In the genomic region with DNA sequence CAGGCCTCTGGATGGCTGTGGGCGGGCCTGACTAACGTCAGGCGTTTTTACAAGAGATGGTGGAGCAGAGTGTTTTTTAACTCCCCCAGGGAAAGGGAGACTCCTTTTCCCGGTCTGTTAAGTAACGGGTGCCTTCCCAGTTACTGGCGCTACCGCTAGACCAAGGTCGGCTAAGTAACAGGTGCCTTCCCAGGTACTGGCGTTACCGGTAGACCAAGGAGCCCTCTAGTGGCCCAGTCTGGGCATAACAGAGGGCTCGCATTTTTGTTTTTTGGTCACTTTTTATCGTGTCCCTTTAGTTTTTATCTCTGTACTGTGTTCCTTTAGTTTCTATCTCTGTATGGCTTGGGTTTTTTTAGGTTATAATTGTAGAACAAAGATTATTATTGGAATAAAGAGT, we compare ENCODE assay signal across 8 cellular contexts. TPM values are rescaled to one million over a fixed set of nuclear protein-coding genes. Genes with fewer than 3 reads are reported as not detected.
DNase-seq lines count a peak whose midpoint lies in the region; ATAC-seq and TF ChIP-seq lines count a peak whose summit lies in the region.

No MANE protein-coding gene starts in this region.

- H3K9me3 ChIP-seq in CD8-positive, alpha-beta T cell (ENCODE audit: low read length), result peaks cover 8% of the 10 kb centered on the region

- TF ChIP-seq CTCF in CD8-positive, alpha-beta T cell (IDR thresholded peaks at IDR 0.05), result peak; percentile 48
- TF ChIP-seq CTCF in GM23338 (conservative IDR thresholded peaks at IDR 0.05; ENCODE audit: low read depth in 2 of 2), result peak; percentile 83 to 91

- H3K27ac ChIP-seq in CD8-positive, alpha-beta T cell (ENCODE audit: low read depth, low read length), result no peak overlapping the region
- no peak overlapping the region for H3K27ac ChIP-seq in GM23338 (ENCODE audit: low read depth)

- H3K36me3 Mint-ChIP-seq in CD8-positive, alpha-beta T cell, result peaks cover 79% of the 10 kb centered on the region
- H3K36me3 Mint-ChIP-seq in GM23338 (ENCODE audit: low read depth), result peaks cover 78% of the 10 kb centered on the region
- peaks cover 76% of the 10 kb centered on the region for H3K36me3 Mint-ChIP-seq in activated naive CD4-positive, alpha-beta T cell treated with anti-CD3 and anti-CD28 coated beads for 36 hours (ENCODE audit: low read depth)

- H3K27me3 Mint-ChIP-seq in CD8-positive, alpha-beta T cell (ENCODE audit: low read depth), result no peaks in the 10 kb centered on the region
- no peaks in the 10 kb centered on the region for H3K27me3 Mint-ChIP-seq in GM23338 (ENCODE audit: insufficient read depth, low read depth, poor library complexity)
- no peaks in the 10 kb centered on the region for H3K27me3 Mint-ChIP-seq in activated naive CD4-positive, alpha-beta T cell treated with anti-CD3 and anti-CD28 coated beads for 36 hours (ENCODE audit: low read depth)

- intact Hi-C loops in CD8-positive, alpha-beta T cell (cut with DNase I, micrococcal nuclease), result no loop called here
- intact Hi-C loops in activated naive CD4-positive, alpha-beta T cell treated with anti-CD3 and anti-CD28 coated beads for 36 hours (cut with micrococcal nuclease), result no loop called here

- no peaks in the 10 kb centered on the region for H3K27me3 ChIP-seq in CD8-positive, alpha-beta T cell (ENCODE audit: insufficient read depth, low read length)
- H3K27me3 ChIP-seq in GM23338 (ENCODE audit: insufficient read depth), result no peaks in the 10 kb centered on the region

- peaks cover 6% of the 10 kb centered on the region for H3K4me1 Mint-ChIP-seq in CD8-positive, alpha-beta T cell (ENCODE audit: low read depth)
- H3K4me1 Mint-ChIP-seq in GM23338, result no peaks in the 10 kb centered on the region
- H3K4me1 Mint-ChIP-seq in activated naive CD4-positive, alpha-beta T cell treated with anti-CD3 and anti-CD28 coated beads for 36 hours (ENCODE audit: low read depth), result no peaks in the 10 kb centered on the region

- H3K27ac Mint-ChIP-seq in CD8-positive, alpha-beta T cell, result no peak overlapping the region
- no peak overlapping the region for H3K27ac Mint-ChIP-seq in GM23338
- H3K27ac Mint-ChIP-seq in activated naive CD4-positive, alpha-beta T cell treated with anti-CD3 and anti-CD28 coated beads for 36 hours, result no peak overlapping the region

- H3K36me3 ChIP-seq in CD8-positive, alpha-beta T cell (ENCODE audit: insufficient read depth, low read length), result peaks cover 52% of the 10 kb centered on the region
- peaks cover 9% of the 10 kb centered on the region for H3K36me3 ChIP-seq in GM23338 (ENCODE audit: insufficient read depth)

- DNase-seq in CD8-positive, alpha-beta T cell, result peak in 3 of 7 experiments; percentile 21 to 28 (median 22)
- DNase-seq in GM23338 (ENCODE audit: low spot score), result peak; percentile 84
- peak; percentile 32 for DNase-seq in activated naive CD4-positive, alpha-beta T cell treated with anti-CD3 and anti-CD28 coated beads for 36 hours
- DNase-seq in left kidney (ENCODE audit: low read depth, low spot score), result peak; percentile 82
- no peak for DNase-seq in GM03348 (ENCODE audit: low spot score)
- DNase-seq in SIG-M5 treated with dmso at 0.1 percent for 504 hours (lab: John Stamatoyannopoulos, UW; ENCODE audit: unreplicated experiment), result no peak
- no peak for DNase-seq in DMS114 treated with DMSO at 0.1 percent for 48 hours (lab: John Stamatoyannopoulos, UW; ENCODE audit: unreplicated experiment)

- H3K4me2 ChIP-seq in GM23338, result no peak overlapping the region

- POLR2A ChIA-PET in CD8-positive, alpha-beta T cell (lab: Charles Lee), result interaction anchor here (0.9 kb wide), 1 partner anchor 148 kb away, joined by 3 read pairs; no protein-coding TSS in a partner anchor

- peaks cover 31% of the 10 kb centered on the region for H3K9me3 Mint-ChIP-seq in CD8-positive, alpha-beta T cell
- H3K9me3 Mint-ChIP-seq in GM23338, result peaks cover 53% of the 10 kb centered on the region
- H3K9me3 Mint-ChIP-seq in activated naive CD4-positive, alpha-beta T cell treated with anti-CD3 and anti-CD28 coated beads for 36 hours, result peaks cover 32% of the 10 kb centered on the region

- H3K4me1 ChIP-seq in CD8-positive, alpha-beta T cell (ENCODE audit: insufficient read depth, low read length), result no peaks in the 10 kb centered on the region
- no peaks in the 10 kb centered on the region for H3K4me1 ChIP-seq in GM23338 (ENCODE audit: insufficient read depth)

- 0 out of 2 replicates have a peak, but pooled peaks cover 4% of the 10 kb centered on the region for H3F3A ChIP-seq in GM23338 (replicated peaks; ENCODE audit: low read depth)

- no peak overlapping the region for H3K4me3 Mint-ChIP-seq in CD8-positive, alpha-beta T cell
- H3K4me3 Mint-ChIP-seq in GM23338, result no peak overlapping the region
- no peak overlapping the region for H3K4me3 Mint-ChIP-seq in activated naive CD4-positive, alpha-beta T cell treated with anti-CD3 and anti-CD28 coated beads for 36 hours

- no peaks in the 10 kb centered on the region; the same call in 1 of the 2 replicates for H4K20me1 ChIP-seq in GM23338 (replicated peaks; ENCODE audit: insufficient read depth)

- CTCF ChIA-PET in CD8-positive, alpha-beta T cell (lab: Charles Lee), result no interaction called here
- CTCF ChIA-PET in activated naive CD4-positive, alpha-beta T cell treated with anti-CD3 and anti-CD28 coated beads for 36 hours (lab: Charles Lee), result no interaction called here

- no peak for ATAC-seq in CD8-positive, alpha-beta T cell
- ATAC-seq in GM23338 (peak; percentile 86), GM21367 (IDR thresholded peaks at IDR 0.05; ENCODE audit: unreplicated experiment) (no peak)

- H2AFZ ChIP-seq in GM23338, result no peak overlapping the region

- H3K4me3 ChIP-seq in CD8-positive, alpha-beta T cell (ENCODE audit: low read depth, low read length), result no peak overlapping the region
- H3K4me3 ChIP-seq in GM23338, result no peak overlapping the region

- H3K9me2 ChIP-seq in GM23338 (ENCODE audit: insufficient read depth), result no peaks in the 10 kb centered on the region

- H3K79me2 ChIP-seq in GM23338 (replicated peaks; ENCODE audit: insufficient read depth), result no peaks in the 10 kb centered on the region

TF ChIP-seq in GM23338, 12 proteins besides CTCF, POLR2A, EP300 and RAD21 (continues in another document):
- no peak for TF ChIP-seq ZNF331 (CRISPR knock-in tag; IDR thresholded peaks at IDR 0.05; ENCODE audit: low read depth)
- TF ChIP-seq, protein P1, sequence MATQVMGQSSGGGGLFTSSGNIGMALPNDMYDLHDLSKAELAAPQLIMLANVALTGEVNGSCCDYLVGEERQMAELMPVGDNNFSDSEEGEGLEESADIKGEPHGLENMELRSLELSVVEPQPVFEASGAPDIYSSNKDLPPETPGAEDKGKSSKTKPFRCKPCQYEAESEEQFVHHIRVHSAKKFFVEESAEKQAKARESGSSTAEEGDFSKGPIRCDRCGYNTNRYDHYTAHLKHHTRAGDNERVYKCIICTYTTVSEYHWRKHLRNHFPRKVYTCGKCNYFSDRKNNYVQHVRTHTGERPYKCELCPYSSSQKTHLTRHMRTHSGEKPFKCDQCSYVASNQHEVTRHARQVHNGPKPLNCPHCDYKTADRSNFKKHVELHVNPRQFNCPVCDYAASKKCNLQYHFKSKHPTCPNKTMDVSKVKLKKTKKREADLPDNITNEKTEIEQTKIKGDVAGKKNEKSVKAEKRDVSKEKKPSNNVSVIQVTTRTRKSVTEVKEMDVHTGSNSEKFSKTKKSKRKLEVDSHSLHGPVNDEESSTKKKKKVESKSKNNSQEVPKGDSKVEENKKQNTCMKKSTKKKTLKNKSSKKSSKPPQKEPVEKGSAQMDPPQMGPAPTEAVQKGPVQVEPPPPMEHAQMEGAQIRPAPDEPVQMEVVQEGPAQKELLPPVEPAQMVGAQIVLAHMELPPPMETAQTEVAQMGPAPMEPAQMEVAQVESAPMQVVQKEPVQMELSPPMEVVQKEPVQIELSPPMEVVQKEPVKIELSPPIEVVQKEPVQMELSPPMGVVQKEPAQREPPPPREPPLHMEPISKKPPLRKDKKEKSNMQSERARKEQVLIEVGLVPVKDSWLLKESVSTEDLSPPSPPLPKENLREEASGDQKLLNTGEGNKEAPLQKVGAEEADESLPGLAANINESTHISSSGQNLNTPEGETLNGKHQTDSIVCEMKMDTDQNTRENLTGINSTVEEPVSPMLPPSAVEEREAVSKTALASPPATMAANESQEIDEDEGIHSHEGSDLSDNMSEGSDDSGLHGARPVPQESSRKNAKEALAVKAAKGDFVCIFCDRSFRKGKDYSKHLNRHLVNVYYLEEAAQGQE (IDR thresholded peaks at IDR 0.05; ENCODE audit: unreplicated experiment), result no peak
- TF ChIP-seq CREB1 (CRISPR knock-in tag; IDR thresholded peaks at IDR 0.05; ENCODE audit: low read depth), result no peak
- no peak for TF ChIP-seq NANOG (IDR thresholded peaks at IDR 0.05; ENCODE audit: borderline replicate concordance)
- no peak for TF ChIP-seq ZNF114 (CRISPR knock-in tag; IDR thresholded peaks at IDR 0.05)
- TF ChIP-seq JUNB (IDR thresholded peaks at IDR 0.05; ENCODE audit: unreplicated experiment), result no peak
- TF ChIP-seq EZH2phosphoT487 (IDR thresholded peaks at IDR 0.05; ENCODE audit: unreplicated experiment), result no peak

RNA-seq across cellular contexts. Expression of a gene that starts 10.0 kb away (rescaled TPM):
- total RNA-seq in CD8-positive, alpha-beta T cell, result 10 to 100 TPM; 17.5 to 18.9 TPM
- total RNA-seq in GM23338 (2014; rRNA removed; shearing (Covaris generic)), result 4.7 and 6.7 TPM in 2 replicates
- polyA plus RNA-seq in GM23338 (2016; fragmentation: Nextera tagmentation; extraction: Ambion mirVana), result 1.5 and 3.1 TPM in 2 replicates
- total RNA-seq in activated naive CD4-positive, alpha-beta T cell treated with anti-CD3 and anti-CD28 coated beads for 36 hours, result 1 to 10 TPM; 8.4 to 9.1 TPM

RNA-seq across cellular contexts. Expression of a gene that starts 17.7 kb away (rescaled TPM):
- 1 to 10 TPM; 4.3 to 6.0 TPM for total RNA-seq in CD8-positive, alpha-beta T cell
- 10.3 and 11.7 TPM in 2 replicates for total RNA-seq in GM23338 (2014; rRNA removed; shearing (Covaris generic))
- polyA plus RNA-seq in GM23338 (2016; fragmentation: Nextera tagmentation; extraction: Ambion mirVana), result 3.6 and 4.0 TPM in 2 replicates
- total RNA-seq in activated naive CD4-positive, alpha-beta T cell treated with anti-CD3 and anti-CD28 coated beads for 36 hours, result 1 to 10 TPM; 5.5 to 6.2 TPM

RNA-seq across cellular contexts. Expression of a gene that starts 55.5 kb away (rescaled TPM):
- 1 to 10 TPM; 5.3 TPM for total RNA-seq in CD8-positive, alpha-beta T cell
- 9.8 and 14.7 TPM in 2 replicates for total RNA-seq in GM23338 (2014; rRNA removed; shearing (Covaris generic))
- 35.7 and 36.5 TPM in 2 replicates for polyA plus RNA-seq in GM23338 (2016; fragmentation: Nextera tagmentation; extraction: Ambion mirVana)
- 1 to 10 TPM; 8.9 to 9.1 TPM for total RNA-seq in activated naive CD4-positive, alpha-beta T cell treated with anti-CD3 and anti-CD28 coated beads for 36 hours

Comparison
In these comparisons a context has a peak if more than half of its experiments do, and no peak if none do; other contexts are left out.
1. DNase-seq: peak in GM23338 (single experiment), activated naive CD4-positive, alpha-beta T cell treated with anti-CD3 and anti-CD28 coated beads for 36 hours (single experiment) and left kidney (single experiment); none in GM03348 (single experiment), SIG-M5 treated with dmso at 0.1 percent for 504 hours (single experiment) and DMS114 treated with DMSO at 0.1 percent for 48 hours (single experiment).